ENCODE assay signal across 8 cellular contexts in genomic region chr1:6614019-6614952, GRCh38. TPM values are rescaled to one million over a fixed set of nuclear protein-coding genes. Genes with fewer than 3 reads are reported as not detected.
DNase-seq lines count a peak whose midpoint lies in the region; ATAC-seq and TF ChIP-seq lines count a peak whose summit lies in the region.

No MANE protein-coding gene starts in this region.

- H3K9ac ChIP-seq in mucosa of stomach (ENCODE audit: low read length) = peak overlapping the region; percentile 68

- no peaks in the 10 kb centered on the region for H3K9me3 ChIP-seq in CD4-positive, CD25-positive, alpha-beta regulatory T cell (ENCODE audit: control insufficient read depth in 2 of 2, low read length in 2 of 2)
- no peaks in the 10 kb centered on the region for H3K9me3 ChIP-seq in mucosa of stomach (ENCODE audit: control insufficient read depth, low read length)
- no peaks in the 10 kb centered on the region for H3K9me3 ChIP-seq in thyroid gland

- H3K36me3 ChIP-seq in CD4-positive, CD25-positive, alpha-beta regulatory T cell (ENCODE audit: control insufficient read depth, insufficient read depth, low read length) = no peaks in the 10 kb centered on the region
- H3K36me3 ChIP-seq in mucosa of stomach (ENCODE audit: control insufficient read depth, insufficient read depth, low read length) (no peaks in the 10 kb centered on the region), thyroid gland (no peaks in the 10 kb centered on the region)

- H3K27me3 ChIP-seq in CD4-positive, CD25-positive, alpha-beta regulatory T cell (ENCODE audit: control insufficient read depth, insufficient read depth, low read length) = no peaks in the 10 kb centered on the region
- no peaks in the 10 kb centered on the region for H3K27me3 ChIP-seq in mucosa of stomach (ENCODE audit: control insufficient read depth, insufficient read depth, low read length)
- no peaks in the 10 kb centered on the region for H3K27me3 ChIP-seq in thyroid gland

- intact Hi-C loops in thyroid gland (cut with DNase I) = loop anchor here (2.0 kb wide), 1 partner anchor 13 kb away; no protein-coding TSS in a partner anchor

- 1% methylated on average over 27 of the region's 121 CpGs; no CpG with 5 or more reads in 1 of the 2 donors for WGBS in thyroid gland, 2 donors

- peak overlapping the region; percentile 7 to 94 (median 92) for H3K4me3 Mint-ChIP-seq in CD4-positive, CD25-positive, alpha-beta regulatory T cell

- peaks cover 16% of the 10 kb centered on the region for H3K4me1 ChIP-seq in CD4-positive, CD25-positive, alpha-beta regulatory T cell (ENCODE audit: control insufficient read depth, insufficient read depth, low read length, poor library complexity, severe bottlenecking)
- H3K4me1 ChIP-seq in mucosa of stomach (ENCODE audit: control insufficient read depth, insufficient read depth, low read length) (no peaks in the 10 kb centered on the region), thyroid gland (peaks cover 8 to 22% of the 10 kb centered on the region in 2 donors)

- H3K4me3 ChIP-seq in CD4-positive, CD25-positive, alpha-beta regulatory T cell (ENCODE audit: low read depth, low read length) = no peak overlapping the region
- peak overlapping the region; percentile 59 for H3K4me3 ChIP-seq in epithelial cell of esophagus (ENCODE audit: low read length)
- no peak overlapping the region for H3K4me3 ChIP-seq in mucosa of stomach (ENCODE audit: low read length)
- peak overlapping the region; percentile 69 to 100 (median 96) for H3K4me3 ChIP-seq in thyroid gland (replicated peaks in 1 of 3)

- H3K4me1 Mint-ChIP-seq in CD4-positive, CD25-positive, alpha-beta regulatory T cell = peaks cover 0 to 35% (median 22%) of the 10 kb centered on the region in 4 donors

- no peak for TF ChIP-seq POLR2A in thyroid gland (IDR thresholded peaks at IDR 0.05)

- no peaks in the 10 kb centered on the region for H3K27me3 Mint-ChIP-seq in CD4-positive, CD25-positive, alpha-beta regulatory T cell

- H3K9me3 Mint-ChIP-seq in CD4-positive, CD25-positive, alpha-beta regulatory T cell = no peaks in the 10 kb centered on the region

- no peak for TF ChIP-seq CTCF in epithelial cell of esophagus (IDR thresholded peaks at IDR 0.05; ENCODE audit: insufficient read depth, low read depth, low read length, missing control alignments)
- no peak for TF ChIP-seq CTCF in thyroid gland (IDR thresholded peaks at IDR 0.05)

- no peak overlapping the region for H3K27ac Mint-ChIP-seq in CD4-positive, CD25-positive, alpha-beta regulatory T cell

- DNase-seq in CD4-positive, CD25-positive, alpha-beta regulatory T cell = peak; percentile 38 to 66 (median 40)
- DNase-seq in HuH-7 (ENCODE audit: low spot score) (peak; percentile 58), epithelial cell of esophagus (ENCODE audit: low read depth) (no peak), thyroid gland (peak; percentile 54 to 56), pons (ENCODE audit: low spot score) (no peak)
- peak; percentile 77 for DNase-seq in activated CD8-positive, alpha-beta memory T cell treated with anti-CD3 and anti-CD28 coated beads, Interleukin-2, amount 50 U/mL, for 48 hours

- no peak for ATAC-seq in CD4-positive, CD25-positive, alpha-beta regulatory T cell (ENCODE audit: low read depth in 2 of 2)
- ATAC-seq in HG02938 (IDR thresholded peaks at IDR 0.05; ENCODE audit: unreplicated experiment) = no peak

- peak overlapping the region; percentile 71 for H3K27ac ChIP-seq in CD4-positive, CD25-positive, alpha-beta regulatory T cell (ENCODE audit: insufficient read depth, low read length, poor library complexity, severe bottlenecking)
- H3K27ac ChIP-seq in thyroid gland = peak overlapping the region; percentile 76 to 95 (median 83)

- H3K36me3 Mint-ChIP-seq in CD4-positive, CD25-positive, alpha-beta regulatory T cell = peaks cover 3% of the 10 kb centered on the region

RNA-seq across cellular contexts. Expression of gene PHF13, which starts 0.8 kb away (rescaled TPM):
- total RNA-seq in CD4-positive, CD25-positive, alpha-beta regulatory T cell = 7.5 TPM
- 1 to 10 TPM; 4.7 to 6.2 (median 5.3) TPM for polyA plus RNA-seq in CD4-positive, CD25-positive, alpha-beta regulatory T cell
- 10 to 100 TPM in 1 of 4 donors, 1 to 10 TPM in 3; 7.8 to 14.1 (median 9.5) TPM for total RNA-seq in thyroid gland

RNA-seq across cellular contexts. Expression of gene THAP3, which starts 10.4 kb away (rescaled TPM):
- total RNA-seq in CD4-positive, CD25-positive, alpha-beta regulatory T cell = 14.3 TPM
- polyA plus RNA-seq in CD4-positive, CD25-positive, alpha-beta regulatory T cell = 10 to 100 TPM; 23.4 to 32.9 (median 26.1) TPM
- 10 to 100 TPM; 21.2 to 35.3 (median 30.5) TPM for total RNA-seq in thyroid gland

RNA-seq across cellular contexts. Expression of gene KLHL21, which starts 11.6 kb away (rescaled TPM):
- total RNA-seq in CD4-positive, CD25-positive, alpha-beta regulatory T cell = 34.4 TPM
- 10 to 100 TPM; 16.7 to 46.6 (median 26.2) TPM for polyA plus RNA-seq in CD4-positive, CD25-positive, alpha-beta regulatory T cell
- 10 to 100 TPM; 34.9 to 68.4 (median 44.6) TPM for total RNA-seq in thyroid gland

RNA-seq across cellular contexts. Expression of gene ZBTB48, which starts 34.5 kb away (rescaled TPM):
- 41.8 TPM for total RNA-seq in CD4-positive, CD25-positive, alpha-beta regulatory T cell
- 10 to 100 TPM; 18.6 to 24.8 (median 21.9) TPM for polyA plus RNA-seq in CD4-positive, CD25-positive, alpha-beta regulatory T cell
- total RNA-seq in thyroid gland = 10 to 100 TPM; 22.7 to 33.8 (median 29.4) TPM

RNA-seq across cellular contexts. Expression of gene TAS1R1, which starts 59.2 kb away (rescaled TPM):
- not detected for total RNA-seq in CD4-positive, CD25-positive, alpha-beta regulatory T cell
- polyA plus RNA-seq in CD4-positive, CD25-positive, alpha-beta regulatory T cell = under 1 TPM in 1 of 4 donors, not detected in 3; 0.09 TPM
- not detected for total RNA-seq in thyroid gland

Comparison
In these comparisons a context has a peak if more than half of its experiments do, and no peak if none do; other contexts are left out.
1. DNase-seq: peak in CD4-positive, CD25-positive, alpha-beta regulatory T cell (3 of 3), HuH-7 (single experiment), activated CD8-positive, alpha-beta memory T cell treated with anti-CD3 and anti-CD28 coated beads, Interleukin-2, amount 50 U/mL, for 48 hours (single experiment) and thyroid gland (2 of 2); none in epithelial cell of esophagus (single experiment) and pons (single experiment).
2. H3K4me3 ChIP-seq: peak in epithelial cell of esophagus (single experiment) and thyroid gland (3 of 3); none in CD4-positive, CD25-positive, alpha-beta regulatory T cell (single experiment) and mucosa of stomach (single experiment).